8 cellular contexts compared by ENCODE assay signal in the genomic region with DNA sequence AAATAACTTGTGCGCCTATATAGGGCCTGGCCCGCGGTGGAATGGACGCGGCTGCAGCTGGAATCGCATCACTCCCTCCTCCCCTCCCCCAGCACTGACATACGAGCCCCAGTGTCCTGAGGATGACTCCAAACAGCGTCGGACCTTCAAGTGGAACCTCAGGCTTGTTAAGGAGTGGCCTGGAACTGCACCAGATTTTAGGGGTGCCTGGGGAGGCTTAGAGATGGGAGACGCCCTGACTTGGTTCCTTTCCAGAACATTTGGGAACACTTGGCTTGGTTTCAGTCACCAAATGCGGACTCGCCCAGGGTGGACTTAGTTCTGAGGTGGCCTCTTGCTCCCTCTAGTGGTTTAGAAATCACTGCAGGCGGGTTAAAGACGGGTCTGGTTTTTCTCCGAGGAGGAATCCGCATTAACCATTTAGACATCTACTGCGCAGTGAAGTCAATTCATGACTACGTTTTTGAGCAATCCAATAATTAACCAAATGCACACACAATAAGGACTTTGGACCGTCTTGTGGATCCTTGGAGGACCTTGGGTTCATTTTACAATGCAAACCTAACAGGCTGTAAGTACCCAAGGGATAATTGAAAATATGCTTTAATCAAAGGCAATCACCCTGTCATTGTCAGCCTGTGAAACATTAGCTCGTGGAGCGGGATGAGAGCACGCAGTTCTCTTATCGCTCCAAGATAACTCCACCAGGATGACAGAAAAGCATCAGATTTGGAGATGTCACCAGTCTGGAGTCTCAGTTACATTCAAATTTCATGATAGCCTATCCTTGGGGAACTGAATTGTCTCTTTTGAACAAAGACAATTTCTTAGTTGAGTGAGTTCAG. TPM values are rescaled to one million over a fixed set of nuclear protein-coding genes. Genes with fewer than 3 reads are reported as not detected.
DNase-seq lines count a peak whose midpoint lies in the region; ATAC-seq lines count a peak whose summit lies in the region.

No MANE protein-coding gene starts in this region.

- peaks cover 6 to 8% of the 10 kb centered on the region in 2 donors for H3K27me3 ChIP-seq in stomach smooth muscle (ENCODE audit: control insufficient read depth in 1 of 2, insufficient read depth in 2 of 2, low read length in 2 of 2)

- DNase-seq in AML-193 (lab: John Stamatoyannopoulos, UW) = peak; percentile 35 to 54
- DNase-seq in GM19240 (ENCODE audit: insufficient read length, low spot score) = peak; percentile 58
- DNase-seq in HUDEP-2 (lab: John Stamatoyannopoulos, UW; ENCODE audit: unreplicated experiment in 76 of 76) = peak in 64 of 76 experiments; percentile 1 to 72 (median 34)
- peak; percentile 62 for DNase-seq in NOMO-1 treated with DMSO at 0.1 percent for 48 hours (lab: John Stamatoyannopoulos, UW; ENCODE audit: unreplicated experiment)
- peak; percentile 51 for DNase-seq in activated T-cell treated with anti-CD3 and anti-CD28 coated beads, Interleukin-2, amount 50 U/mL, for 1 hour
- DNase-seq in mucosa of gallbladder (ENCODE audit: low spot score) = peak; percentile 78

- H3K36me3 ChIP-seq in stomach smooth muscle (ENCODE audit: control insufficient read depth in 2 of 2, insufficient read depth in 2 of 2, low read length in 2 of 2) = no peaks in the 10 kb centered on the region

- no peak overlapping the region for H3K27ac ChIP-seq in stomach smooth muscle (ENCODE audit: low read length)

- peak overlapping the region in 1 of 2 donors; percentile 29 for H3K9ac ChIP-seq in stomach smooth muscle (ENCODE audit: low read length in 2 of 2)

- H3K4me3 ChIP-seq in stomach smooth muscle (ENCODE audit: low read length in 2 of 2) = peak overlapping the region; percentile 67 to 81

- H3K9me3 ChIP-seq in stomach smooth muscle (ENCODE audit: control insufficient read depth in 2 of 2, low read length in 2 of 2) = no peaks in the 10 kb centered on the region

- peak; percentile 89 for ATAC-seq in esophagus mucosa

- peaks cover 10% of the 10 kb centered on the region for H3K4me1 ChIP-seq in stomach smooth muscle (ENCODE audit: control insufficient read depth, insufficient read depth, low read length)

RNA-seq across cellular contexts. Expression of a gene that starts 11.2 kb away (rescaled TPM):
- 11.6 TPM for total RNA-seq in esophagus mucosa
- total RNA-seq in mucosa of gallbladder = 51.5 TPM
